Comparison of ENCODE assay signal across 10 cellular contexts in the genomic region with DNA sequence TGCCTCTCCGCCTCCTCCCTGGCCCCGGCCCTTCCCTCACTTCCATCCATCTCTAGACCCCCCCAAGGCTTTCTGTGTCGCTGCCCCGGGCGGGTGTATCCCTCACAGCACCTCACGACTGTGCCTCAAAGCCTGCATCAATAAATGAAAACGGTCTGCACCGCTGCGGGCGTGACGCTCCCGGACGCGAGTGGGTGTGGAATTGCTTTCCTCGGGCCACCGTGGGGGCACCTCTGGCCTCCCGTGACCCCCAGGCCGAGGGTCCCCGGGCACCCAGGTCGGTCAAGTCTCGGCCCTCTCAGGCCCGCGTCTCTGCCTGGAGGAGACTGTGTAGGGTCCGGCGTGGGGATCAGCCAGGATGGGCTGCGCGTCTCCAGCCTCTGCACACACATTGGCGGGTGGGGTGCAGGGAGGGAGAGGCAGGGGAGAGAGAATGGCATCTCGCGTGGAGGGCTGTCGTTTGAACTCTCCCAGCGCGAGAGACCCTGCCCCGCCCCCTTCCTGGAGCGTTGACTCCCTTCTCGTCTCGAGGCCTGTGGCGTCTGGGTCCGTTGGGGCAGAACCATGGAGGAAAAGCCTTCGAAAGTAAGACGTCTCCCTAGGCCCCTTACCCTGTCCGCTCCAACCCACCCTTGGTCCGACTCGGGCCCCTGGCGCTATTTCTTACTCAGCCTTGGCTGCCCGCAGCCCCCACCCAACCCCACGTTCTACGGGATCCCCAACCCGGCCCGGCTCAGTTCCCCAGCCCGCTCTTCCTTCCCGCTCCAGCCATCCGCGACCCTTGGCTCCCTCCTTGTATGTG. TPM values are rescaled to one million over a fixed set of nuclear protein-coding genes. Genes with fewer than 3 reads are reported as not detected.
A peak's percentile ranks its signal among the peaks of the same experiment; 100 is the strongest.
DNase-seq lines count a peak whose midpoint lies in the region; ATAC-seq and TF ChIP-seq lines count a peak whose summit lies in the region.
"Had no signal": no experiment of that assay in that cellular context is flagged by ENCODE, and none has a peak within 500 bp of the region (broad histone marks: within the 10 kb centered on the region; RNA-seq: fewer than 3 reads in every experiment).

A gene with protein sequence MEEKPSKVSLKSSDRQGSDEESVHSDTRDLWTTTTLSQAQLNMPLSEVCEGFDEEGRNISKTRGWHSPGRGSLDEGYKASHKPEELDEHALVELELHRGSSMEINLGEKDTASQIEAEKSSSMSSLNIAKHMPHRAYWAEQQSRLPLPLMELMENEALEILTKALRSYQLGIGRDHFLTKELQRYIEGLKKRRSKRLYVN (plus strand): TSS at position 512 of the 802 bp plus-strand sequence. CDS start 53 bp downstream, at position 565.

- peaks cover 70% of the 10 kb centered on the region for H3K27me3 Mint-ChIP-seq in dendritic cell treated with granulocyte-macrophage colony-stimulating factor and Interleukin-4, amounts not matched to agents 40 ng/mL and 50 ng/mL, for 4 days
- peaks cover 31 to 61% (median 47%) of the 10 kb centered on the region in 5 donors for H3K27me3 Mint-ChIP-seq in naive thymus-derived CD8-positive, alpha-beta T cell

- peaks cover 6% of the 10 kb centered on the region for H3K36me3 Mint-ChIP-seq in dendritic cell treated with granulocyte-macrophage colony-stimulating factor and Interleukin-4, amounts not matched to agents 40 ng/mL and 50 ng/mL, for 4 days (ENCODE audit: low read depth)
- peaks cover 0 to 2% (median 0%) of the 10 kb centered on the region in 3 donors for H3K36me3 Mint-ChIP-seq in naive thymus-derived CD8-positive, alpha-beta T cell

- H3K36me3 ChIP-seq in Karpas-422 (ENCODE audit: insufficient read depth, low read length) = no peaks in the 10 kb centered on the region
- H3K36me3 ChIP-seq: ovary had no signal

- H3K27ac ChIP-seq in AG04450 (ENCODE audit: low read depth, low read length) (no peak within 1 kb of the TSS), Karpas-422 (ENCODE audit: low read length) (no peak within 1 kb of the TSS)
- H3K27ac ChIP-seq: ovary had no signal

- H3K27ac Mint-ChIP-seq in dendritic cell treated with granulocyte-macrophage colony-stimulating factor and Interleukin-4, amounts not matched to agents 40 ng/mL and 50 ng/mL, for 4 days = peak within 1 kb of the TSS; percentile 44
- peak within 1 kb of the TSS in 8 of 10 donors; percentile 72 to 90 (median 86) for H3K27ac Mint-ChIP-seq in naive thymus-derived CD8-positive, alpha-beta T cell

- POLR2A ChIA-PET in AG04450 (lab: Yijun Ruan, JAX) = interaction anchor here (0.6 to 1.1 kb wide), 5 partner anchors 29 to 115 kb away, joined by 3 to 7 read pairs (median 3); no protein-coding TSS in a partner anchor
- POLR2A ChIA-PET in naive thymus-derived CD8-positive, alpha-beta T cell (lab: Charles Lee) = interaction anchor here (1.1 to 7.5 kb wide), 4 partner anchors 16 to 94 kb away, joined by 4 to 113 read pairs (median 10); partner anchors contain the start of genes BAD and FERMT3

- H4K20me1 ChIP-seq in Karpas-422 (ENCODE audit: insufficient read depth, low read depth, low read length) = peaks cover 4% of the 10 kb centered on the region; the same call in 1 of the 2 replicates

- no peaks in the 10 kb centered on the region for H3K9me2 ChIP-seq in Karpas-422 (replicated peaks; ENCODE audit: insufficient read depth, low read length)

- DNase-seq in AG04450 (ENCODE audit: low read depth, low spot score) (no peak), Karpas-422 (no peak), inferior parietal cortex (ENCODE audit: extremely low spot score) (no peak), LoVo (ENCODE audit: low spot score) (no peak)
- peak in 5 of 10 donors; percentile 28 to 59 (median 39) for DNase-seq in naive thymus-derived CD8-positive, alpha-beta T cell

- no peak within 1 kb of the TSS for H2AFZ ChIP-seq in Karpas-422 (ENCODE audit: low read length)

- H3K4me2 ChIP-seq in Karpas-422 (ENCODE audit: low read depth, low read length, poor library complexity, severe bottlenecking) = peak within 1 kb of the TSS; percentile 56

- H3K4me3 ChIP-seq in AG04450 (ENCODE audit: low read depth, low read length) (peak within 1 kb of the TSS; percentile 31), Karpas-422 (ENCODE audit: low read length) (no peak within 1 kb of the TSS)
- H3K4me3 ChIP-seq: ovary had no signal

- no peak for TF ChIP-seq CTCF in AG04450 (IDR thresholded peaks at IDR 0.05; ENCODE audit: low read depth, low read length)

- H3K9ac ChIP-seq in Karpas-422 (ENCODE audit: low read length) = no peak within 1 kb of the TSS

- no peak for ATAC-seq in naive thymus-derived CD8-positive, alpha-beta T cell
- ATAC-seq in GM18520 (IDR thresholded peaks at IDR 0.05; ENCODE audit: unreplicated experiment) (no peak), HG02571 (IDR thresholded peaks at IDR 0.05; ENCODE audit: unreplicated experiment) (no peak)

- peaks cover 35% of the 10 kb centered on the region for H3K4me1 ChIP-seq in Karpas-422 (ENCODE audit: low read length)

- peak within 1 kb of the TSS; percentile 57 for H3K4me3 Mint-ChIP-seq in dendritic cell treated with granulocyte-macrophage colony-stimulating factor and Interleukin-4, amounts not matched to agents 40 ng/mL and 50 ng/mL, for 4 days
- H3K4me3 Mint-ChIP-seq in naive thymus-derived CD8-positive, alpha-beta T cell = peak within 1 kb of the TSS; percentile 66 to 87 (median 78)

- H3K27me3 ChIP-seq in AG04450 (ENCODE audit: control insufficient read depth, insufficient read depth, low read length) (peaks cover 58% of the 10 kb centered on the region), Karpas-422 (ENCODE audit: low read length) (no peaks in the 10 kb centered on the region)

- CTCF ChIA-PET in AG04450 (lab: Charles Lee) = interaction anchor here (0.8 to 5.1 kb wide), 20 partner anchors 11 to 448 kb away, joined by 3 to 125 read pairs (median 6); partner anchors contain the start of genes BAD, FERMT3, GPR137 and KCNK4

- H3K4me1 Mint-ChIP-seq in dendritic cell treated with granulocyte-macrophage colony-stimulating factor and Interleukin-4, amounts not matched to agents 40 ng/mL and 50 ng/mL, for 4 days (ENCODE audit: low read depth) = peaks cover 64% of the 10 kb centered on the region
- peaks cover 14 to 42% (median 36%) of the 10 kb centered on the region in 4 donors for H3K4me1 Mint-ChIP-seq in naive thymus-derived CD8-positive, alpha-beta T cell

- no peaks in the 10 kb centered on the region for H3K9me3 Mint-ChIP-seq in dendritic cell treated with granulocyte-macrophage colony-stimulating factor and Interleukin-4, amounts not matched to agents 40 ng/mL and 50 ng/mL, for 4 days
- H3K9me3 Mint-ChIP-seq in naive thymus-derived CD8-positive, alpha-beta T cell = no peaks in the 10 kb centered on the region

- H3K9me3 ChIP-seq in AG04450 (ENCODE audit: control insufficient read depth, insufficient read depth, low read length) (peaks cover 4% of the 10 kb centered on the region; the same call in 1 of the 2 replicates), Karpas-422 (ENCODE audit: low read length) (no peaks in the 10 kb centered on the region)
- H3K9me3 ChIP-seq: ovary had no signal

- intact Hi-C loops in dendritic cell treated with granulocyte-macrophage colony-stimulating factor and Interleukin-4, amounts not matched to agents 40 ng/mL and 50 ng/mL, for 4 days (cut with micrococcal nuclease) = loop anchor here (5.0 kb wide), 1 partner anchor 48 kb away; the partner anchor contains the start of gene PLCB3

- H3K79me2 ChIP-seq in Karpas-422 (ENCODE audit: low read length) = no peaks in the 10 kb centered on the region

RNA-seq across cellular contexts. Expression of the gene that starts here (rescaled TPM):
- 0.14 TPM in 1 of 2 replicates, not detected in the other for polyA plus RNA-seq in AG04450 (2011; rRNA removed)
- not detected in 2 replicates for polyA minus RNA-seq in AG04450 (2011; rRNA and poly(A)+ RNA removed)
- not detected in 2 replicates for total RNA-seq in Karpas-422 (2014; rRNA removed; shearing (Covaris generic); ENCODE audit: low replicate concordance)
- total RNA-seq in naive thymus-derived CD8-positive, alpha-beta T cell = not detected
- not detected for polyA plus RNA-seq in naive thymus-derived CD8-positive, alpha-beta T cell
- total RNA-seq: ovary; T-helper 2 cell treated with Interferon-gamma antibody and Interleukin-4, amounts not matched to agents 100 ng/mL and 5 ng/mL, for 36 hours had no signal
- polyA plus RNA-seq: ovary had no signal
